In the genomic region with DNA sequence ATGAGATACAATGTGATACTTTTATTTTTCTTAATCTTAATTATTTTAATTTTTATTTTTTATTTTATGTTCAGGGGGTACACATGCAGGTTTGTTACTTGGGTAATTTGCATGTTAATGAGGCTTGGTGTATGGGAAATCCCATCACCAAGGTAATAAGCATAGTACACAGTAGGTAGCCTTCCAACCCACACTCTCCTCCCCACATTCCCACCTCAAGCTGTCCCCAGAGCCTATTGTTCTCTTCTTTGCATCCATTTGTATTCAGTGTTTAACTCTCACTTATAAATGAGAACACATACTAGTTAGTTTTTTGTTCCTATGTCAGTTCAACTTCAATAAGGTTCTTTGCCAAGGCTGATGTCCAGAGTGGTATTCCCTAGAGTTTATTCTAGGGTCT, we compare ENCODE assay signal across 18 cellular contexts.
DNase-seq lines count a peak whose midpoint lies in the region; ATAC-seq and TF ChIP-seq lines count a peak whose summit lies in the region.
"Had no signal": no experiment of that assay in that cellular context is flagged by ENCODE, and none has a peak within 500 bp of the region (broad histone marks: within the 10 kb centered on the region; RNA-seq: fewer than 3 reads in every experiment).

No MANE protein-coding gene starts in this region.

- H2AFZ ChIP-seq in GM23338 = no peak overlapping the region
- H2AFZ ChIP-seq in neural progenitor cell (replicated peaks) = no peak overlapping the region

- H3K9me3 Mint-ChIP-seq in GM23338 (peaks cover 7% of the 10 kb centered on the region; the same call in 1 of the 3 replicates), WTC11 (peaks cover 4% of the 10 kb centered on the region), neural progenitor cell (no peaks in the 10 kb centered on the region)

- CTCF ChIA-PET in WTC11 (lab: Charles Lee) = no interaction called here

- H3K27me3 Mint-ChIP-seq in GM23338 (ENCODE audit: insufficient read depth, low read depth, poor library complexity) (no peaks in the 10 kb centered on the region), WTC11 (ENCODE audit: low read depth) (no peaks in the 10 kb centered on the region), neural progenitor cell (ENCODE audit: insufficient read depth, low read depth) (no peaks in the 10 kb centered on the region)
- H3K27me3 Mint-ChIP-seq: B cell; CD4-positive, CD25-positive, alpha-beta regulatory T cell had no signal

- H3K9ac ChIP-seq in neural progenitor cell = no peak overlapping the region
- H3K9ac ChIP-seq: BLaER1 had no signal

- POLR2A ChIA-PET in WTC11 (lab: Charles Lee) = no interaction called here

- no peaks in the 10 kb centered on the region for H3K9me2 ChIP-seq in GM23338 (ENCODE audit: insufficient read depth)

- H3K4me3 Mint-ChIP-seq in GM23338 (no peak overlapping the region), WTC11 (no peak overlapping the region), neural progenitor cell (no peak overlapping the region)
- H3K4me3 Mint-ChIP-seq: B cell; CD4-positive, CD25-positive, alpha-beta regulatory T cell; CD8-positive, alpha-beta T cell; H9 had no signal

- ATAC-seq in GM23338 = peak; percentile 60
- ATAC-seq in WTC11 = peak; percentile 73
- ATAC-seq: CD8-positive, alpha-beta T cell; HCT116 had no signal

- H3K27me3 ChIP-seq in GM23338 (ENCODE audit: insufficient read depth) = no peaks in the 10 kb centered on the region
- no peaks in the 10 kb centered on the region for H3K27me3 ChIP-seq in neural progenitor cell
- no peaks in the 10 kb centered on the region for H3K27me3 ChIP-seq in MG63
- H3K27me3 ChIP-seq: BLaER1 had no signal

- H3K4me2 ChIP-seq in GM23338 (no peak overlapping the region), neural progenitor cell (no peak overlapping the region)
- H3K4me2 ChIP-seq: BLaER1 had no signal

- H3K79me2 ChIP-seq in GM23338 (replicated peaks; ENCODE audit: insufficient read depth) = no peaks in the 10 kb centered on the region
- H3K79me2 ChIP-seq in neural progenitor cell (ENCODE audit: low read depth) = no peaks in the 10 kb centered on the region

- H4K20me1 ChIP-seq in GM23338 (replicated peaks; ENCODE audit: insufficient read depth) = no peaks in the 10 kb centered on the region
- H4K20me1 ChIP-seq in neural progenitor cell (ENCODE audit: low read depth) = no peaks in the 10 kb centered on the region
- H4K20me1 ChIP-seq: BLaER1 had no signal

- H3K4me3 ChIP-seq in GM23338 (no peak overlapping the region), neural progenitor cell (no peak overlapping the region), MG63 (no peak overlapping the region)
- H3K4me3 ChIP-seq: BLaER1 had no signal

- H3K4me1 Mint-ChIP-seq in GM23338 (peaks cover 5% of the 10 kb centered on the region; the same call in 2 of the 3 replicates), WTC11 (peaks cover 5% of the 10 kb centered on the region), neural progenitor cell (no peaks in the 10 kb centered on the region)
- H3K4me1 Mint-ChIP-seq: B cell; CD4-positive, CD25-positive, alpha-beta regulatory T cell had no signal

- no peaks in the 10 kb centered on the region for H3F3A ChIP-seq in GM23338 (replicated peaks; ENCODE audit: low read depth)
- H3F3A ChIP-seq in neural progenitor cell (ENCODE audit: low read depth) = no peaks in the 10 kb centered on the region

- H3K36me3 Mint-ChIP-seq in GM23338 (ENCODE audit: low read depth) = peaks cover 7% of the 10 kb centered on the region; the same call in 1 of the 3 replicates
- H3K36me3 Mint-ChIP-seq in WTC11 = no peaks in the 10 kb centered on the region
- no peaks in the 10 kb centered on the region for H3K36me3 Mint-ChIP-seq in neural progenitor cell
- H3K36me3 Mint-ChIP-seq: CD4-positive, CD25-positive, alpha-beta regulatory T cell; CD8-positive, alpha-beta T cell had no signal

- no peaks in the 10 kb centered on the region for H3K36me3 ChIP-seq in GM23338 (ENCODE audit: insufficient read depth)
- no peaks in the 10 kb centered on the region for H3K36me3 ChIP-seq in neural progenitor cell
- H3K36me3 ChIP-seq in MG63 = no peaks in the 10 kb centered on the region
- H3K36me3 ChIP-seq: BLaER1 had no signal

- TF ChIP-seq CTCF in GM23338 (conservative IDR thresholded peaks at IDR 0.05; ENCODE audit: low read depth in 2 of 2) (no peak), WTC11 (IDR thresholded peaks at IDR 0.05) (no peak), neural progenitor cell (IDR thresholded peaks at IDR 0.05) (no peak)

- H3K27ac ChIP-seq in GM23338 (ENCODE audit: low read depth) (no peak overlapping the region), neural progenitor cell (no peak overlapping the region)
- H3K27ac ChIP-seq: 22Rv1, BLaER1, C4-2B had no signal

- H3K27ac Mint-ChIP-seq in GM23338 (no peak overlapping the region), WTC11 (peak overlapping the region; percentile 57; the same call in 1 of the 2 replicates), neural progenitor cell (no peak overlapping the region)
- H3K27ac Mint-ChIP-seq: B cell; CD8-positive, alpha-beta T cell had no signal

- no peaks in the 10 kb centered on the region for H3K4me1 ChIP-seq in GM23338 (ENCODE audit: insufficient read depth)
- peaks cover 7% of the 10 kb centered on the region for H3K4me1 ChIP-seq in neural progenitor cell
- H3K4me1 ChIP-seq: BLaER1, Caco-2 had no signal

- DNase-seq in GM23338 (ENCODE audit: low spot score) (peak; percentile 8), WTC11 (ENCODE audit: low spot score) (no peak), iPS DF 19.7 (ENCODE audit: low read depth, low spot score) (peak; percentile 9), neural progenitor cell (ENCODE audit: low spot score) (peak; percentile 6), cerebellum (ENCODE audit: low spot score) (no peak), MG63 (no peak), HUDEP-2 (lab: John Stamatoyannopoulos, UW; ENCODE audit: unreplicated experiment in 76 of 76) (no peak)
- DNase-seq: Caco-2; CD4-positive, CD25-positive, alpha-beta regulatory T cell; CD8-positive, alpha-beta T cell; DMS153; DND-41; H9 had no signal

- no peaks in the 10 kb centered on the region for H3K9me3 ChIP-seq in neural progenitor cell (ENCODE audit: low read depth)
- no peaks in the 10 kb centered on the region for H3K9me3 ChIP-seq in MG63
- H3K9me3 ChIP-seq: BLaER1, Caco-2 had no signal

TF ChIP-seq in GM23338, 12 proteins besides CTCF, POLR2A, EP300 and RAD21 (continues in another document):
- no peak for TF ChIP-seq EZH2phosphoT487 (IDR thresholded peaks at IDR 0.05; ENCODE audit: unreplicated experiment)
- TF ChIP-seq, protein P1, sequence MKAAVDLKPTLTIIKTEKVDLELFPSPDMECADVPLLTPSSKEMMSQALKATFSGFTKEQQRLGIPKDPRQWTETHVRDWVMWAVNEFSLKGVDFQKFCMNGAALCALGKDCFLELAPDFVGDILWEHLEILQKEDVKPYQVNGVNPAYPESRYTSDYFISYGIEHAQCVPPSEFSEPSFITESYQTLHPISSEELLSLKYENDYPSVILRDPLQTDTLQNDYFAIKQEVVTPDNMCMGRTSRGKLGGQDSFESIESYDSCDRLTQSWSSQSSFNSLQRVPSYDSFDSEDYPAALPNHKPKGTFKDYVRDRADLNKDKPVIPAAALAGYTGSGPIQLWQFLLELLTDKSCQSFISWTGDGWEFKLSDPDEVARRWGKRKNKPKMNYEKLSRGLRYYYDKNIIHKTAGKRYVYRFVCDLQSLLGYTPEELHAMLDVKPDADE (IDR thresholded peaks at IDR 0.05) = no peak

TF ChIP-seq in WTC11, 78 proteins besides CTCF, POLR2A, EP300 and RAD21 (continues in another document):
- TF ChIP-seq KAT7 (CRISPR knock-in tag; IDR thresholded peaks at IDR 0.05; ENCODE audit: borderline replicate concordance) (no peak), ELF4 (CRISPR knock-in tag; IDR thresholded peaks at IDR 0.05; ENCODE audit: low read depth) (no peak), TEAD4 (CRISPR knock-in tag; IDR thresholded peaks at IDR 0.05) (no peak), IRF2 (CRISPR knock-in tag; IDR thresholded peaks at IDR 0.05; ENCODE audit: borderline replicate concordance, low read depth) (no peak), ZNF121 (CRISPR knock-in tag; IDR thresholded peaks at IDR 0.05) (no peak)
- TF ChIP-seq, protein P2, sequence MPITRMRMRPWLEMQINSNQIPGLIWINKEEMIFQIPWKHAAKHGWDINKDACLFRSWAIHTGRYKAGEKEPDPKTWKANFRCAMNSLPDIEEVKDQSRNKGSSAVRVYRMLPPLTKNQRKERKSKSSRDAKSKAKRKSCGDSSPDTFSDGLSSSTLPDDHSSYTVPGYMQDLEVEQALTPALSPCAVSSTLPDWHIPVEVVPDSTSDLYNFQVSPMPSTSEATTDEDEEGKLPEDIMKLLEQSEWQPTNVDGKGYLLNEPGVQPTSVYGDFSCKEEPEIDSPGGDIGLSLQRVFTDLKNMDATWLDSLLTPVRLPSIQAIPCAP (CRISPR knock-in tag; IDR thresholded peaks at IDR 0.05) = no peak
- TF ChIP-seq, protein P3, sequence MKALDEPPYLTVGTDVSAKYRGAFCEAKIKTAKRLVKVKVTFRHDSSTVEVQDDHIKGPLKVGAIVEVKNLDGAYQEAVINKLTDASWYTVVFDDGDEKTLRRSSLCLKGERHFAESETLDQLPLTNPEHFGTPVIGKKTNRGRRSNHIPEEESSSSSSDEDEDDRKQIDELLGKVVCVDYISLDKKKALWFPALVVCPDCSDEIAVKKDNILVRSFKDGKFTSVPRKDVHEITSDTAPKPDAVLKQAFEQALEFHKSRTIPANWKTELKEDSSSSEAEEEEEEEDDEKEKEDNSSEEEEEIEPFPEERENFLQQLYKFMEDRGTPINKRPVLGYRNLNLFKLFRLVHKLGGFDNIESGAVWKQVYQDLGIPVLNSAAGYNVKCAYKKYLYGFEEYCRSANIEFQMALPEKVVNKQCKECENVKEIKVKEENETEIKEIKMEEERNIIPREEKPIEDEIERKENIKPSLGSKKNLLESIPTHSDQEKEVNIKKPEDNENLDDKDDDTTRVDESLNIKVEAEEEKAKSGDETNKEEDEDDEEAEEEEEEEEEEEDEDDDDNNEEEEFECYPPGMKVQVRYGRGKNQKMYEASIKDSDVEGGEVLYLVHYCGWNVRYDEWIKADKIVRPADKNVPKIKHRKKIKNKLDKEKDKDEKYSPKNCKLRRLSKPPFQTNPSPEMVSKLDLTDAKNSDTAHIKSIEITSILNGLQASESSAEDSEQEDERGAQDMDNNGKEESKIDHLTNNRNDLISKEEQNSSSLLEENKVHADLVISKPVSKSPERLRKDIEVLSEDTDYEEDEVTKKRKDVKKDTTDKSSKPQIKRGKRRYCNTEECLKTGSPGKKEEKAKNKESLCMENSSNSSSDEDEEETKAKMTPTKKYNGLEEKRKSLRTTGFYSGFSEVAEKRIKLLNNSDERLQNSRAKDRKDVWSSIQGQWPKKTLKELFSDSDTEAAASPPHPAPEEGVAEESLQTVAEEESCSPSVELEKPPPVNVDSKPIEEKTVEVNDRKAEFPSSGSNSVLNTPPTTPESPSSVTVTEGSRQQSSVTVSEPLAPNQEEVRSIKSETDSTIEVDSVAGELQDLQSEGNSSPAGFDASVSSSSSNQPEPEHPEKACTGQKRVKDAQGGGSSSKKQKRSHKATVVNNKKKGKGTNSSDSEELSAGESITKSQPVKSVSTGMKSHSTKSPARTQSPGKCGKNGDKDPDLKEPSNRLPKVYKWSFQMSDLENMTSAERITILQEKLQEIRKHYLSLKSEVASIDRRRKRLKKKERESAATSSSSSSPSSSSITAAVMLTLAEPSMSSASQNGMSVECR (CRISPR knock-in tag; IDR thresholded peaks at IDR 0.05; ENCODE audit: borderline replicate concordance) = no peak

Comparison
In these comparisons a context has a peak if more than half of its experiments do, and no peak if none do; other contexts are left out.
1. DNase-seq: peak in GM23338 (single experiment), iPS DF 19.7 (single experiment) and neural progenitor cell (single experiment); none in WTC11 (single experiment), cerebellum (single experiment), MG63 (single experiment) and HUDEP-2 (0 of 76).